33 cellular contexts compared by ENCODE assay signal in the genomic region with DNA sequence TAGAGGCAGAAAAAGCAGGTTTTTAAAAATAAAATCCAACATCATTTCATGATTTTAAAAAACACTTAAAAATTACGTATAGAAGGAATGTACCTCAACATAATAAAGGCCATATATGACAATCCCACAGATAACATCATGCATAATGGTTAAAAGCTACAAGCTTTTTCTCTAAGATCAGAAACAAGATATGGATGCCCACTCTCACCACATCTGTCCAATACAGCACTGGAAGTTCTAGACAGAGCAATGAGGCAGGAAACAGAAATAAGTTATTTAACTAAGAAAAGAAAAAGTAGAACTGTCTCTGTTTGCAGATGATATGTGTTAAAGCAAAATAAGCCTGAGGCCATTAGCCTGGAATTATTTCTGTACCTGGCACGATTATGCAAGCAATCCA.
"Had no signal": no experiment of that assay in that cellular context is flagged by ENCODE, and none has a peak within 500 bp of the region (broad histone marks: within the 10 kb centered on the region; RNA-seq: fewer than 3 reads in every experiment).

No MANE protein-coding gene starts in this region.

- H3K27ac ChIP-seq: adrenal gland, body of pancreas, epithelial cell of prostate, esophagus squamous epithelium, gastroesophageal sphincter, heart right ventricle, WERI-Rb-1 had no signal

- H3K9me3 Mint-ChIP-seq: activated B cell treated with CpG ODN at 0.5 μM for 24 hours; activated naive CD8-positive, alpha-beta T cell treated with anti-CD3 and anti-CD28 coated beads for 36 hours; activated naive CD8-positive, alpha-beta T cell treated with anti-CD3 and anti-CD28 coated beads, Interleukin-2, amount 50 U/mL, for 24 hours; activated T-helper 1 cell treated with anti-CD3 and anti-CD28 coated beads, Interleukin-12 subunit alpha, Interleukin-12 subunit beta, Interleukin-2, Interleukin-4 antibody, amounts not matched to agents 30 ng/mL and 10 ng/mL and 1 ng/mL, durations not matched to agents 14 hours and 24 hours and 36 hours; T-helper 2 cell treated with Interferon-gamma antibody and Interleukin-4, amounts not matched to agents 5 μg/mL and 100 μg/mL, for 36 hours had no signal

- H3K4me3 ChIP-seq: adrenal gland, body of pancreas, esophagus squamous epithelium, gastroesophageal sphincter, heart right ventricle had no signal

- FAIRE-seq: colon, endometrium, endothelial cell of umbilical vein had no signal

- H3K9me3 ChIP-seq: body of pancreas, esophagus squamous epithelium, gastroesophageal sphincter, heart right ventricle had no signal

- DNase-seq: activated B cell treated with CpG ODN at 0.5 μM for 24 hours; activated CD4-positive, alpha-beta T cell treated with anti-CD3 and anti-CD28 coated beads for 48 hours; activated CD4-positive, alpha-beta T cell treated with anti-CD3 and anti-CD28 coated beads, Interleukin-2, amount 50 U/mL, for 1 hour; activated CD4-positive, alpha-beta T cell treated with anti-CD3 and anti-CD28 coated beads, Interleukin-2, amount 50 U/mL, for 48 hours; activated CD8-positive, alpha-beta memory T cell treated with anti-CD3 and anti-CD28 coated beads, Interleukin-2, amount 50 U/mL, for 4 hours; activated gamma-delta T cell; activated naive CD4-positive, alpha-beta T cell; activated naive CD4-positive, alpha-beta T cell treated with anti-CD3 and anti-CD28 coated beads, Interleukin-2, amount 50 U/mL, for 16 hours; activated naive CD8-positive, alpha-beta T cell treated with anti-CD3 and anti-CD28 coated beads for 36 hours; activated naive CD8-positive, alpha-beta T cell treated with anti-CD3 and anti-CD28 coated beads, Interleukin-2, amount 50 U/mL, for 24 hours; activated T-cell treated with anti-CD3 and anti-CD28 coated beads, Interleukin-2, amount 50 U/mL, for 1 hour; activated T-cell treated with anti-CD3 and anti-CD28 coated beads, Interleukin-2, amount 50 U/mL, for 48 hours; adrenal gland; amygdala; aorta; body of pancreas; caudate nucleus; effector CD8-positive, alpha-beta T cell; esophagus squamous epithelium; foreskin melanocyte; heart right ventricle; T-helper 1 cell; T-helper 17 cell; T1000; WERI-Rb-1 had no signal

- H3K27ac Mint-ChIP-seq: activated B cell treated with CpG ODN at 0.5 μM for 24 hours; activated naive CD8-positive, alpha-beta T cell treated with anti-CD3 and anti-CD28 coated beads for 36 hours; activated naive CD8-positive, alpha-beta T cell treated with anti-CD3 and anti-CD28 coated beads, Interleukin-2, amount 50 U/mL, for 24 hours; activated T-helper 1 cell treated with anti-CD3 and anti-CD28 coated beads, Interleukin-12 subunit alpha, Interleukin-12 subunit beta, Interleukin-2, Interleukin-4 antibody, amounts not matched to agents 30 ng/mL and 10 ng/mL and 1 ng/mL, durations not matched to agents 14 hours and 24 hours and 36 hours; T-helper 17 cell; T-helper 2 cell treated with Interferon-gamma antibody and Interleukin-4, amounts not matched to agents 5 μg/mL and 100 μg/mL, for 36 hours had no signal

- H3K27me3 ChIP-seq: adrenal gland, body of pancreas, esophagus squamous epithelium, gastroesophageal sphincter, heart right ventricle had no signal

- H3K27me3 Mint-ChIP-seq: activated B cell treated with CpG ODN at 0.5 μM for 24 hours; activated naive CD8-positive, alpha-beta T cell treated with anti-CD3 and anti-CD28 coated beads for 36 hours; activated naive CD8-positive, alpha-beta T cell treated with anti-CD3 and anti-CD28 coated beads, Interleukin-2, amount 50 U/mL, for 24 hours; T-helper 17 cell had no signal

- H3K4me1 Mint-ChIP-seq: activated naive CD8-positive, alpha-beta T cell treated with anti-CD3 and anti-CD28 coated beads for 36 hours had no signal

- ATAC-seq: activated CD4-positive, CD25-positive, alpha-beta regulatory T cell treated with anti-CD3 and anti-CD28 coated beads, Interleukin-2, amount 50 U/mL, for 24 hours; activated naive CD8-positive, alpha-beta T cell treated with anti-CD3 and anti-CD28 coated beads, Interleukin-2, amount 50 U/mL, for 24 hours; body of pancreas; gastroesophageal sphincter; heart right ventricle; T-helper 17 cell had no signal

- H3K4me3 Mint-ChIP-seq: activated B cell treated with CpG ODN at 0.5 μM for 24 hours; activated naive CD8-positive, alpha-beta T cell treated with anti-CD3 and anti-CD28 coated beads for 36 hours; activated naive CD8-positive, alpha-beta T cell treated with anti-CD3 and anti-CD28 coated beads, Interleukin-2, amount 50 U/mL, for 24 hours; activated T-helper 1 cell treated with anti-CD3 and anti-CD28 coated beads, Interleukin-12 subunit alpha, Interleukin-12 subunit beta, Interleukin-2, Interleukin-4 antibody, amounts not matched to agents 30 ng/mL and 10 ng/mL and 1 ng/mL, durations not matched to agents 14 hours and 24 hours and 36 hours; T-helper 17 cell; T-helper 2 cell treated with Interferon-gamma antibody and Interleukin-4, amounts not matched to agents 5 μg/mL and 100 μg/mL, for 36 hours had no signal

- H3K36me3 ChIP-seq: adrenal gland, esophagus squamous epithelium, gastroesophageal sphincter, heart right ventricle, WERI-Rb-1 had no signal

- H3K4me1 ChIP-seq: esophagus squamous epithelium, gastroesophageal sphincter had no signal
